In genomic region chr2:102025583-102026267, GRCh38 we compare ENCODE assay signal across 13 cellular contexts.
DNase-seq lines count a peak whose midpoint lies in the region; ATAC-seq and TF ChIP-seq lines count a peak whose summit lies in the region.
"Had no signal": no experiment of that assay in that cellular context is flagged by ENCODE, and none has a peak within 500 bp of the region (broad histone marks: within the 10 kb centered on the region; RNA-seq: fewer than 3 reads in every experiment).

No MANE protein-coding gene starts in this region.

- H3K27ac ChIP-seq in neutrophil = peak overlapping the region; percentile 70

- no peak for TF ChIP-seq CTCF in neutrophil (IDR thresholded peaks at IDR 0.05)

- no peaks in the 10 kb centered on the region for H3K9me3 ChIP-seq in neutrophil
- H3K9me3 ChIP-seq: psoas muscle had no signal

- DNase-seq in effector CD8-positive, alpha-beta T cell (lab: John Stamatoyannopoulos, UW) = no peak
- DNase-seq in activated T-cell treated with anti-CD3 and anti-CD28 coated beads for 4 hours (no peak), NCI-H2081 (lab: John Stamatoyannopoulos, UW) (no peak)
- no peak for DNase-seq in stimulated activated CD8-positive, alpha-beta memory T cell treated with anti-CD3 and anti-CD28 coated beads, Interleukin-4, amount 100 ng/mL, for 48 hours
- DNase-seq: COR-L47, cortex of kidney, NCI-H146, psoas muscle had no signal

- peaks cover 94% of the 10 kb centered on the region for H3K36me3 ChIP-seq in neutrophil

- ATAC-seq in GM18511 (IDR thresholded peaks at IDR 0.05; ENCODE audit: unreplicated experiment) = peak; percentile 57
- peak; percentile 50 for ATAC-seq in GM21723 (IDR thresholded peaks at IDR 0.05; ENCODE audit: unreplicated experiment)
- peak; percentile 56 for ATAC-seq in HG03457 (IDR thresholded peaks at IDR 0.05; ENCODE audit: unreplicated experiment)
- ATAC-seq: GM23338 had no signal

- H3K4me3 ChIP-seq in neutrophil (ENCODE audit: low read depth in 1 of 2, low read length in 1 of 2) = no peak overlapping the region
- H3K4me3 ChIP-seq: GM23338, psoas muscle had no signal

- H3K4me1 ChIP-seq in neutrophil (ENCODE audit: control insufficient read depth in 1 of 2, insufficient read depth in 1 of 2, low read depth in 1 of 2, low read length in 1 of 2) = peaks cover 6 to 7% of the 10 kb centered on the region in 2 experiments

- H3K27me3 ChIP-seq in neutrophil = no peaks in the 10 kb centered on the region
